ENCODE assay signal across 1 cellular context in genomic region chr2:26414291-26414690, GRCh38.
TF ChIP-seq lines count a peak whose summit lies in the region.

No MANE protein-coding gene starts in this region.

TF ChIP-seq in GM12878, 131 proteins besides CTCF, POLR2A, EP300 and RAD21 (continued from another document):
- TF ChIP-seq PRDM15 (CRISPR knock-in tag; IDR thresholded peaks at IDR 0.05) (no peak), RELB (IDR thresholded peaks at IDR 0.05; ENCODE audit: low read depth) (no peak), LARP7 (IDR thresholded peaks at IDR 0.05) (no peak), JUNB (IDR thresholded peaks at IDR 0.05) (no peak), TBL1XR1 (IDR thresholded peaks at IDR 0.05; ENCODE audit: low read depth, low read length) (no peak), CBX5 (IDR thresholded peaks at IDR 0.05; ENCODE audit: low read depth) (no peak), BRCA1 (IDR thresholded peaks at IDR 0.05; ENCODE audit: low read depth, low read length) (no peak), ZNF687 (IDR thresholded peaks at IDR 0.05) (no peak), MAX (IDR thresholded peaks at IDR 0.05; ENCODE audit: low read depth, low read length) (no peak), NR2C2 (IDR thresholded peaks at IDR 0.05; ENCODE audit: borderline replicate concordance, control insufficient read depth, insufficient read length, low read depth) (no peak), BACH1 (IDR thresholded peaks at IDR 0.05; ENCODE audit: borderline replicate concordance) (no peak), RBBP5 (conservative IDR thresholded peaks at IDR 0.05) (no peak), FOXM1 (IDR thresholded peaks at IDR 0.05; ENCODE audit: low read depth, low read length) (no peak), NR2C1 (IDR thresholded peaks at IDR 0.05) (no peak)
